Comparison of ENCODE assay signal across 8 cellular contexts in the genomic region with DNA sequence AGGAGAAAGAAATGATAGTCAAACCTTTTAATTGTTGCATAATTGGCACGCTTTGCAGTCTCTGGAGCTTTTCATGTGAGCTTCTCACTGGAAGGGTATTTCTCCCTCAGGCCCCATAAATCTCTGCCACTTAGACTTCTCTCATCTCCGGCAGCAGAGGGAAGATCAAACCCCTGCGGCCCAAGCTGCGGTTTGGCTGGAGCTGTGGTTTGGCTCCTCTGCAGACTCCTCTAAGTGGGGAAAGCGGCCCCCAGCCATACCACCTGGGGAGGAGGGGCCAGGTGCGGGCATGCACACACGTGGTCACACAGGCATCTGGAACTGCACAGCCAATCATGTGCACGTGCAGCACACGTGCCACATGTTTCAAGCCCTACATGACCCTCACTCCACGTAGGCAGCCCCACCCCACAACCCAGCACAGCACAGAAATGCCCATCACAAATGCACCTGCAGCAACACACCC. TPM values are rescaled to one million over a fixed set of nuclear protein-coding genes. Genes with fewer than 3 reads are reported as not detected.
DNase-seq lines count a peak whose midpoint lies in the region; ATAC-seq, FAIRE-seq and TF ChIP-seq lines count a peak whose summit lies in the region.

No MANE protein-coding gene starts in this region.

- DNase-seq in HCEC 1CT (peak; percentile 67), NCI-H2171 (lab: John Stamatoyannopoulos, UW) (peak; percentile 67), K562 (ENCODE audit: extremely low read depth in 1 of 4, low spot score in 3 of 4) (no peak), skeletal muscle cell (ENCODE audit: low read depth) (peak; percentile 90), heart right ventricle (no peak), vagina (ENCODE audit: extremely low spot score in 2 of 2) (no peak)

- H2AFZ ChIP-seq in K562 (ENCODE audit: low read depth, low read length), result no peak overlapping the region

- H3K9me3 ChIP-seq in K562 (replicated peaks; ENCODE audit: control insufficient read depth, insufficient read depth, low read depth, low read length), result no peaks in the 10 kb centered on the region
- no peaks in the 10 kb centered on the region for H3K9me3 ChIP-seq in heart right ventricle
- H3K9me3 ChIP-seq in vagina, result no peaks in the 10 kb centered on the region

- H3K4me2 ChIP-seq in K562 (ENCODE audit: insufficient read depth, low read length), result no peak overlapping the region

- no peak overlapping the region for H3K9ac ChIP-seq in K562 (ENCODE audit: insufficient read depth in 1 of 2, low read depth in 2 of 2, low read length in 2 of 2)

- TF ChIP-seq RAD21 in K562 (CRISPR knock-in tag; conservative IDR thresholded peaks at IDR 0.05 in 1 of 2, IDR thresholded peaks at IDR 0.05 in 1 of 2), result no peak

- H4K20me1 ChIP-seq in K562 (replicated peaks; ENCODE audit: control insufficient read depth, insufficient read depth, low read length), result peaks cover 4% of the 10 kb centered on the region; the same call in 1 of the 2 replicates

- no peak for TF ChIP-seq EP300 in K562 (IDR thresholded peaks at IDR 0.05; ENCODE audit: low read length)

- 2% methylated on average over 10 of the region's 10 CpGs for WGBS in K562 (ENCODE audit: insufficient coverage, low coverage, missing lambda C conversion rate)
- WGBS in heart right ventricle, 2 donors, result 58 to 72% methylated on average over 10 of the region's 10 CpGs

- H3K4me3 ChIP-seq in K562, result no peak overlapping the region
- H3K4me3 ChIP-seq in skeletal muscle cell (ENCODE audit: low read depth, low read length), result no peak overlapping the region
- no peak overlapping the region for H3K4me3 ChIP-seq in heart right ventricle
- H3K4me3 ChIP-seq in vagina, result no peak overlapping the region

- TF ChIP-seq CTCF in K562 (IDR thresholded peaks at IDR 0.05 in 2 of 3, conservative IDR thresholded peaks at IDR 0.05 in 1 of 3; ENCODE audit: insufficient read depth in 2 of 3, low read depth in 1 of 3, low read length in 3 of 3) (no peak), heart right ventricle (IDR thresholded peaks at IDR 0.05) (no peak), vagina (IDR thresholded peaks at IDR 0.05) (no peak)

- no peaks in the 10 kb centered on the region for H3K79me2 ChIP-seq in K562 (ENCODE audit: control insufficient read depth, insufficient read depth, low read length)

- H3K27ac ChIP-seq in K562 (ENCODE audit: extremely low read depth, low read depth, low read length), result no peak overlapping the region
- H3K27ac ChIP-seq in heart right ventricle, result no peak overlapping the region
- no peak overlapping the region for H3K27ac ChIP-seq in vagina

- no peaks in the 10 kb centered on the region for H3K9me1 ChIP-seq in K562 (ENCODE audit: control insufficient read depth, insufficient read depth, low read length)

- intact Hi-C loops in K562 (cut with micrococcal nuclease) (no loop called here), heart right ventricle (cut with DNase I) (no loop called here), vagina (cut with DNase I) (no loop called here)

- TF ChIP-seq POLR2A in K562 (conservative IDR thresholded peaks at IDR 0.05) (no peak), vagina (IDR thresholded peaks at IDR 0.05) (no peak)

- POLR2A ChIA-PET in K562 (lab: Yijun Ruan, JAX), result interaction anchor here (0.7 to 1.4 kb wide), 2 partner anchors 9 to 850 kb away, joined by 4 read pairs; no protein-coding TSS in a partner anchor

- CTCF ChIA-PET in K562 (lab: Yijun Ruan, JAX; ENCODE audit: low intra/inter-chr PET ratio), result interaction anchor here (0.6 kb wide), 1 partner anchor 294 kb away, joined by 3 read pairs; no protein-coding TSS in a partner anchor

- H3K36me3 ChIP-seq in K562 (ENCODE audit: control insufficient read depth, insufficient read depth, low read length), result no peaks in the 10 kb centered on the region
- H3K36me3 ChIP-seq in heart right ventricle, result no peaks in the 10 kb centered on the region
- no peaks in the 10 kb centered on the region for H3K36me3 ChIP-seq in vagina

- H3K4me1 ChIP-seq in K562 (replicated peaks in 1 of 2; ENCODE audit: control insufficient read depth in 2 of 2, insufficient read depth in 2 of 2, low read length in 2 of 2) (no peaks in the 10 kb centered on the region), heart right ventricle (peaks cover 0 to 38% (median 11%) of the 10 kb centered on the region in 9 donors), vagina (peaks cover 68% of the 10 kb centered on the region)

- no TSS peak for BruUV-seq in K562 (replicated peaks; lab: Mats Ljungman, UMichigan)

- no peak for ATAC-seq in K562
- ATAC-seq in heart right ventricle, result no peak
- ATAC-seq in activated CD4-positive, CD25-positive, alpha-beta regulatory T cell treated with anti-CD3 and anti-CD28 coated beads, Interleukin-2, amount 50 U/mL, for 24 hours, result no peak
- ATAC-seq in GM21526 (IDR thresholded peaks at IDR 0.05; ENCODE audit: low FRiP score, unreplicated experiment), result no peak

- no peak for FAIRE-seq in K562 (lab: Jason Lieb, UNC)

- in situ Hi-C loops in K562 (cut with MboI), result no loop called here

- H3K27me3 ChIP-seq in K562 (ENCODE audit: control insufficient read depth in 2 of 2, insufficient read depth in 2 of 2, low read length in 2 of 2) (peaks cover 27 to 65% of the 10 kb centered on the region in 2 experiments), heart right ventricle (peaks cover 0 to 11% (median 0%) of the 10 kb centered on the region in 7 donors), vagina (no peaks in the 10 kb centered on the region)

TF ChIP-seq in K562, 482 proteins besides CTCF, POLR2A, EP300 and RAD21 (continues in another document):
- TF ChIP-seq ZNF79 (CRISPR knock-in tag; IDR thresholded peaks at IDR 0.05; ENCODE audit: low read depth), result no peak
- no peak for TF ChIP-seq SIN3B (IDR thresholded peaks at IDR 0.05; ENCODE audit: low read depth)
- peak; percentile 27 for TF ChIP-seq MEIS2 (IDR thresholded peaks at IDR 0.05; ENCODE audit: partially characterized antibody)
- TF ChIP-seq SMAD2 (IDR thresholded peaks at IDR 0.05; ENCODE audit: low read depth, low read length), result no peak
- TF ChIP-seq, protein P1, sequence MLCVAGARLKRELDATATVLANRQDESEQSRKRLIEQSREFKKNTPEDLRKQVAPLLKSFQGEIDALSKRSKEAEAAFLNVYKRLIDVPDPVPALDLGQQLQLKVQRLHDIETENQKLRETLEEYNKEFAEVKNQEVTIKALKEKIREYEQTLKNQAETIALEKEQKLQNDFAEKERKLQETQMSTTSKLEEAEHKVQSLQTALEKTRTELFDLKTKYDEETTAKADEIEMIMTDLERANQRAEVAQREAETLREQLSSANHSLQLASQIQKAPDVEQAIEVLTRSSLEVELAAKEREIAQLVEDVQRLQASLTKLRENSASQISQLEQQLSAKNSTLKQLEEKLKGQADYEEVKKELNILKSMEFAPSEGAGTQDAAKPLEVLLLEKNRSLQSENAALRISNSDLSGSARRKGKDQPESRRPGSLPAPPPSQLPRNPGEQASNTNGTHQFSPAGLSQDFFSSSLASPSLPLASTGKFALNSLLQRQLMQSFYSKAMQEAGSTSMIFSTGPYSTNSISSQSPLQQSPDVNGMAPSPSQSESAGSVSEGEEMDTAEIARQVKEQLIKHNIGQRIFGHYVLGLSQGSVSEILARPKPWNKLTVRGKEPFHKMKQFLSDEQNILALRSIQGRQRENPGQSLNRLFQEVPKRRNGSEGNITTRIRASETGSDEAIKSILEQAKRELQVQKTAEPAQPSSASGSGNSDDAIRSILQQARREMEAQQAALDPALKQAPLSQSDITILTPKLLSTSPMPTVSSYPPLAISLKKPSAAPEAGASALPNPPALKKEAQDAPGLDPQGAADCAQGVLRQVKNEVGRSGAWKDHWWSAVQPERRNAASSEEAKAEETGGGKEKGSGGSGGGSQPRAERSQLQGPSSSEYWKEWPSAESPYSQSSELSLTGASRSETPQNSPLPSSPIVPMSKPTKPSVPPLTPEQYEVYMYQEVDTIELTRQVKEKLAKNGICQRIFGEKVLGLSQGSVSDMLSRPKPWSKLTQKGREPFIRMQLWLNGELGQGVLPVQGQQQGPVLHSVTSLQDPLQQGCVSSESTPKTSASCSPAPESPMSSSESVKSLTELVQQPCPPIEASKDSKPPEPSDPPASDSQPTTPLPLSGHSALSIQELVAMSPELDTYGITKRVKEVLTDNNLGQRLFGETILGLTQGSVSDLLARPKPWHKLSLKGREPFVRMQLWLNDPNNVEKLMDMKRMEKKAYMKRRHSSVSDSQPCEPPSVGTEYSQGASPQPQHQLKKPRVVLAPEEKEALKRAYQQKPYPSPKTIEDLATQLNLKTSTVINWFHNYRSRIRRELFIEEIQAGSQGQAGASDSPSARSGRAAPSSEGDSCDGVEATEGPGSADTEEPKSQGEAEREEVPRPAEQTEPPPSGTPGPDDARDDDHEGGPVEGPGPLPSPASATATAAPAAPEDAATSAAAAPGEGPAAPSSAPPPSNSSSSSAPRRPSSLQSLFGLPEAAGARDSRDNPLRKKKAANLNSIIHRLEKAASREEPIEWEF (CRISPR knock-in tag; IDR thresholded peaks at IDR 0.05), result no peak
- no peak for TF ChIP-seq SRSF7 (optimal IDR thresholded peaks at IDR 0.05; ENCODE audit: low read depth, low read length)
- TF ChIP-seq TCF3 (CRISPR knock-in tag; IDR thresholded peaks at IDR 0.05), result no peak

RNA-seq across cellular contexts. Expression of a gene that starts 58.3 kb away (rescaled TPM):
- total RNA-seq in K562 (2011; cell fraction: chromatin; rRNA removed; ENCODE audit: low replicate concordance), result 49.3 and 60.2 TPM in 2 replicates
- 52.5 and 54.5 TPM in 2 replicates for total RNA-seq in K562 (2011; cell fraction: nucleolus; rRNA removed)
- 53.1 and 59.8 TPM in 2 replicates for total RNA-seq in K562 (2011; cell fraction: nucleoplasm; rRNA removed)
- total RNA-seq in K562 (2014; rRNA removed) (98.8 and 112 TPM in 2 replicates), K562 (2014; rRNA removed; fragmentation: Illumina TruSeq; extraction: Trizol) (168 and 186 TPM in 2 replicates), K562 (2015; rRNA removed; fragmentation: Illumina TruSeq; extraction: Trizol) (118 and 125 TPM in 2 replicates), K562 (2021) (91.4 and 94.6 TPM in 2 replicates), heart right ventricle (10 to 100 TPM in 5 of 10 donors, 1 to 10 TPM in 5; 7.4 to 16.2 (median 10.2) TPM), vagina (6.4 TPM)
- polyA plus RNA-seq in K562 (2011; rRNA removed) (320 and 356 TPM in 2 replicates), K562 (2014; fragmentation: Illumina TruSeq; extraction: Trizol) (197 and 225 TPM in 2 replicates), K562 (2014; fragmentation: Nextera tagmentation; extraction: Ambion mirVana) (100 to 1,000 TPM; 388 to 438 TPM), K562 (2014; rRNA removed) (168 and 181 TPM in 2 replicates), heart right ventricle (10 to 100 TPM in 1 of 2 donors, 1 to 10 TPM in 1; 3.2 to 35.8 TPM)
- polyA plus RNA-seq in K562 (2011; cell fraction: cytosol; rRNA removed), result 216 and 296 TPM in 2 replicates
- 130 and 199 TPM in 2 replicates for polyA plus RNA-seq in K562 (2011; cell fraction: nucleus; rRNA removed)
- polyA plus RNA-seq in K562 (2012), result 117 and 137 TPM in 2 replicates
- polyA minus RNA-seq in K562 (2011; rRNA and poly(A)+ RNA removed), result 137 and 150 TPM in 2 replicates
- 51.0 and 60.2 TPM in 2 replicates for polyA minus RNA-seq in K562 (2011; cell fraction: cytosol; rRNA and poly(A)+ RNA removed)
- 35.4 and 57.3 TPM in 2 replicates for polyA minus RNA-seq in K562 (2011; cell fraction: nucleus; rRNA and poly(A)+ RNA removed)

Comparison
In these comparisons a context has a peak if more than half of its experiments do, and no peak if none do; other contexts are left out.
1. DNase-seq: peak in HCEC 1CT (single experiment), NCI-H2171 (single experiment) and skeletal muscle cell (single experiment); none in K562 (0 of 4), heart right ventricle (0 of 2) and vagina (0 of 2).